8 cellular contexts compared by ENCODE assay signal in the genomic region with DNA sequence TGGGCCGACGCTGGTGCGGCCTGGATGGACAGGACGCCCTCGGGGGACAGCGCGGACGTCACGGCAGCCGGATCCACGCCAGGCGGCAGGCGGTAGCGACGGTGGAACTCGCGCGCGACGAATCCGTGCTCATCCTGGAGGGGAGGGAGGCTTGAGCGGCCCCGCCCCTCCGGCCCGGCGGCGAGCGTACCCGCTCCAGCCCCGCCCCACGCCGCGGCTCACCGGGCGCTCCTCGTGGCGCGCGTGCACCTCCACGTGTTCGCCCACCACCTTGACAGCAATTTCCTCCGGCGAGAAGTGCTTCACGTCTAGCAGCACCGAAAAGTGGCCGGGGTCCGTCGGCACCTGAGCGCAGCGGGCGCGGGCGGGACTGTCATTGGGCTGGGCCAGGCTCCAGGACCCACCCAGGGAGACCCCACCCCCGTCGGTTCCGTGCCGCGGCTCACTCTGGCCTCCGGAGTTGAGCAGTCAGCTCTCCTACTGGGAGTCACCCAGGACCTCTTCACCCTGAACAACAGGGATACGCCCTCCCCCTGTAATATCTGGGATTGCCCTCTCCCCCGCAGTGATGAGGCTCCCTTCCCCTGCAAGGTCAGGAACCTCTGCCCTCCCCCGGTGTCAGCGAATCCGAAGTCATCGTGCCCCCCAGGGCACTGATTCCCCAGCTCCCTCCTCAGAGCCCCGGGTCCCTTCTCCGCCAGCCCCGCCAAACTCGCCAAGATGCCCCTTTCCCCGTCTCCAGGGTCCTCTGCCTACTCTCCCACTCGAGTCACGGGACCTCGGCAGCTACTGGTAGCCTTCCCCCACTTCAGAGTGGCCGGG. TPM values are rescaled to one million over a fixed set of nuclear protein-coding genes. Genes with fewer than 3 reads are reported as not detected.
DNase-seq lines count a peak whose midpoint lies in the region; ATAC-seq, FAIRE-seq and TF ChIP-seq lines count a peak whose summit lies in the region.

No MANE protein-coding gene starts in this region.

- peak overlapping the region; percentile 25 for H3K4me2 ChIP-seq in keratinocyte (ENCODE audit: control insufficient read depth, extremely low read depth, insufficient read depth, low read depth, low read length)

- no peaks in the 10 kb centered on the region for H3K9me1 ChIP-seq in keratinocyte (ENCODE audit: control insufficient read depth, extremely low read depth, insufficient read depth, low read length)

- peak overlapping the region; percentile 37 for H3K9ac ChIP-seq in keratinocyte (ENCODE audit: control insufficient read depth, extremely low read depth, insufficient read depth, low read length)

- H3K9me3 ChIP-seq in RWPE2 (ENCODE audit: severe bottlenecking) (no peaks in the 10 kb centered on the region), ascending aorta (no peaks in the 10 kb centered on the region), keratinocyte (ENCODE audit: control insufficient read depth, low read depth, low read length) (no peaks in the 10 kb centered on the region)

- no peak for TF ChIP-seq CTCF in RWPE2 (IDR thresholded peaks at IDR 0.05; ENCODE audit: poor library complexity, severe bottlenecking)
- no peak for TF ChIP-seq CTCF in ascending aorta (IDR thresholded peaks at IDR 0.05)
- no peak for TF ChIP-seq CTCF in keratinocyte (optimal IDR thresholded peaks at IDR 0.05 in 1 of 3, IDR thresholded peaks at IDR 0.05 in 1 of 3, conservative IDR thresholded peaks at IDR 0.05 in 1 of 3; ENCODE audit: extremely low read depth in 1 of 3, insufficient read depth in 2 of 3, low read length in 3 of 3)

- intact Hi-C loops in ascending aorta (cut with DNase I) = loop anchor here (2.0 to 5.0 kb wide), 5 partner anchors 15 to 397 kb away; a partner anchor contains a TSS

- no peaks in the 10 kb centered on the region for H3K27me3 ChIP-seq in RWPE2 (ENCODE audit: insufficient read depth, poor library complexity, severe bottlenecking)
- H3K27me3 ChIP-seq in ascending aorta = no peaks in the 10 kb centered on the region
- no peaks in the 10 kb centered on the region for H3K27me3 ChIP-seq in keratinocyte (ENCODE audit: control insufficient read depth, extremely low read depth, insufficient read depth, low read length)

- DNase-seq in RWPE2 (ENCODE audit: low spot score) (peak; percentile 61), ascending aorta (ENCODE audit: low spot score in 2 of 2) (peak; percentile 49 to 94), keratinocyte (ENCODE audit: low read depth, low spot score) (no peak), G401 (ENCODE audit: low spot score) (no peak)
- peak; percentile 57 for DNase-seq in stimulated activated CD4-positive, alpha-beta T cell treated with anti-CD3 and anti-CD28 coated beads, Interleukin-2, amount 100 ng/mL, for 4 hours (ENCODE audit: low read depth)

- no peaks in the 10 kb centered on the region for H3K4me1 ChIP-seq in RWPE2 (ENCODE audit: insufficient read depth, poor library complexity, severe bottlenecking)
- H3K4me1 ChIP-seq in ascending aorta = peaks cover 7 to 24% of the 10 kb centered on the region in 2 donors
- H3K4me1 ChIP-seq in keratinocyte (ENCODE audit: control insufficient read depth, extremely low read depth, insufficient read depth, low read length) = peaks cover 23% of the 10 kb centered on the region

- ATAC-seq in RWPE2 (ENCODE audit: low read depth) = no peak
- ATAC-seq in HG02981 (IDR thresholded peaks at IDR 0.05; ENCODE audit: unreplicated experiment) = no peak
- no peak for ATAC-seq in HG02884 (IDR thresholded peaks at IDR 0.05; ENCODE audit: unreplicated experiment)
- no peak for ATAC-seq in HG02840 (IDR thresholded peaks at IDR 0.05; ENCODE audit: low FRiP score, unreplicated experiment)

- peaks cover 19% of the 10 kb centered on the region for H3K36me3 ChIP-seq in RWPE2 (ENCODE audit: low read depth)
- H3K36me3 ChIP-seq in ascending aorta = peaks cover 22 to 24% of the 10 kb centered on the region in 2 donors
- H3K36me3 ChIP-seq in keratinocyte (ENCODE audit: control insufficient read depth in 2 of 2, extremely low read depth in 1 of 2, insufficient read depth in 2 of 2, low read length in 2 of 2) = peaks cover 18 to 19% of the 10 kb centered on the region in 2 experiments

- no peaks in the 10 kb centered on the region for H4K20me1 ChIP-seq in keratinocyte (ENCODE audit: control insufficient read depth, extremely low read depth, insufficient read depth, low read length)

- no peak for FAIRE-seq in keratinocyte (lab: Jason Lieb, UNC)

- no peak overlapping the region for H3K4me3 ChIP-seq in RWPE2 (ENCODE audit: severe bottlenecking)
- peak overlapping the region; percentile 53 to 85 for H3K4me3 ChIP-seq in ascending aorta
- no peak overlapping the region for H3K4me3 ChIP-seq in keratinocyte (ENCODE audit: control insufficient read depth in 2 of 3, extremely low read depth in 1 of 3, insufficient read depth in 2 of 3, low read depth in 1 of 3, low read length in 3 of 3)

- dilution Hi-C loops in keratinocyte (cut with MboI; ENCODE audit: extremely low pct_ligation_motif_present, low sequenced_read_pairs) = no loop called here

- H3K27ac ChIP-seq in RWPE2 (ENCODE audit: poor library complexity, severe bottlenecking) (no peak overlapping the region), ascending aorta (peak overlapping the region; percentile 99), keratinocyte (ENCODE audit: control insufficient read depth, insufficient read depth, low read length) (no peak overlapping the region)

- H2AFZ ChIP-seq in keratinocyte (ENCODE audit: control insufficient read depth, low read length) = no peak overlapping the region

- in situ Hi-C loops in G401 (cut with HindIII; ENCODE audit: low sequenced_read_pairs) = no loop called here

- H3K79me2 ChIP-seq in keratinocyte (ENCODE audit: control insufficient read depth, insufficient read depth, low read length) = peaks cover 19% of the 10 kb centered on the region

RNA-seq across cellular contexts. Expression of a gene that starts 1.1 kb away (rescaled TPM):
- 265 TPM for total RNA-seq in ascending aorta
- polyA plus RNA-seq in keratinocyte = not detected in 3 replicates
- polyA plus RNA-seq in keratinocyte (2011; ENCODE audit: low read depth) = not detected
- not detected in 2 replicates for polyA plus RNA-seq in keratinocyte (2011; cell fraction: cytosol; rRNA removed)
- polyA plus RNA-seq in keratinocyte (2011; cell fraction: nucleus; rRNA removed) = not detected in 2 replicates
- polyA plus RNA-seq in keratinocyte (2012; ENCODE audit: low replicate concordance) = 0.07 and 0.17 TPM in 2 replicates
- polyA minus RNA-seq in keratinocyte = 0.20 TPM in 1 of 3 replicates, not detected in the others
- not detected for polyA minus RNA-seq in keratinocyte (2011; cell fraction: cytosol; rRNA and poly(A)+ RNA removed)
- not detected in 2 replicates for polyA minus RNA-seq in keratinocyte (2011; cell fraction: nucleus; rRNA and poly(A)+ RNA removed)
- not detected in 2 replicates for total RNA-seq in G401 (2014; rRNA removed; shearing (Covaris generic))

RNA-seq across cellular contexts. Expression of a gene that starts 2.2 kb away (rescaled TPM):
- 6.5 TPM for total RNA-seq in ascending aorta
- 5.3 to 15.5 TPM (median 5.5 TPM) in 3 replicates for polyA plus RNA-seq in keratinocyte
- 2.6 TPM for polyA plus RNA-seq in keratinocyte (2011; ENCODE audit: low read depth)
- 8.2 and 9.5 TPM in 2 replicates for polyA plus RNA-seq in keratinocyte (2011; cell fraction: cytosol; rRNA removed)
- 41.6 and 58.7 TPM in 2 replicates for polyA plus RNA-seq in keratinocyte (2011; cell fraction: nucleus; rRNA removed)
- 12.7 and 13.6 TPM in 2 replicates for polyA plus RNA-seq in keratinocyte (2012; ENCODE audit: low replicate concordance)
- 14.6 to 79.7 TPM (median 16.3 TPM) in 3 replicates for polyA minus RNA-seq in keratinocyte
- 12.1 TPM for polyA minus RNA-seq in keratinocyte (2011; cell fraction: cytosol; rRNA and poly(A)+ RNA removed)
- 9.4 and 24.8 TPM in 2 replicates for polyA minus RNA-seq in keratinocyte (2011; cell fraction: nucleus; rRNA and poly(A)+ RNA removed)
- 7.9 and 11.9 TPM in 2 replicates for total RNA-seq in G401 (2014; rRNA removed; shearing (Covaris generic))

RNA-seq across cellular contexts. Expression of a gene that starts 7.4 kb away (rescaled TPM):
- total RNA-seq in ascending aorta = 29.9 TPM
- 6.7 to 11.8 TPM (median 9.2 TPM) in 3 replicates for polyA plus RNA-seq in keratinocyte
- polyA plus RNA-seq in keratinocyte (2011; ENCODE audit: low read depth) = 6.4 TPM
- 6.7 and 11.7 TPM in 2 replicates for polyA plus RNA-seq in keratinocyte (2011; cell fraction: cytosol; rRNA removed)
- polyA plus RNA-seq in keratinocyte (2011; cell fraction: nucleus; rRNA removed) = 29.9 and 31.0 TPM in 2 replicates
- 14.0 and 15.0 TPM in 2 replicates for polyA plus RNA-seq in keratinocyte (2012; ENCODE audit: low replicate concordance)
- 4.1 to 11.4 TPM (median 9.2 TPM) in 3 replicates for polyA minus RNA-seq in keratinocyte
- 40.7 TPM for polyA minus RNA-seq in keratinocyte (2011; cell fraction: cytosol; rRNA and poly(A)+ RNA removed)
- polyA minus RNA-seq in keratinocyte (2011; cell fraction: nucleus; rRNA and poly(A)+ RNA removed) = 7.9 and 8.4 TPM in 2 replicates
- 0.80 and 9.2 TPM in 2 replicates for total RNA-seq in G401 (2014; rRNA removed; shearing (Covaris generic))

RNA-seq across cellular contexts. Expression of a gene that starts 10.3 kb away (rescaled TPM):
- 110 TPM for total RNA-seq in ascending aorta
- 36.2 to 53.8 TPM (median 49.7 TPM) in 3 replicates for polyA plus RNA-seq in keratinocyte
- 3.1 TPM for polyA plus RNA-seq in keratinocyte (2011; ENCODE audit: low read depth)
- polyA plus RNA-seq in keratinocyte (2011; cell fraction: cytosol; rRNA removed) = 49.4 and 58.2 TPM in 2 replicates
- polyA plus RNA-seq in keratinocyte (2011; cell fraction: nucleus; rRNA removed) = 36.8 and 56.0 TPM in 2 replicates
- polyA plus RNA-seq in keratinocyte (2012; ENCODE audit: low replicate concordance) = 70.6 and 72.7 TPM in 2 replicates
- polyA minus RNA-seq in keratinocyte = 33.1 to 60.8 TPM (median 41.5 TPM) in 3 replicates
- polyA minus RNA-seq in keratinocyte (2011; cell fraction: cytosol; rRNA and poly(A)+ RNA removed) = 14.2 TPM
- 13.9 and 15.4 TPM in 2 replicates for polyA minus RNA-seq in keratinocyte (2011; cell fraction: nucleus; rRNA and poly(A)+ RNA removed)
- total RNA-seq in G401 (2014; rRNA removed; shearing (Covaris generic)) = 63.1 and 65.0 TPM in 2 replicates

RNA-seq across cellular contexts. Expression of a gene that starts 10.5 kb away (rescaled TPM):
- not detected for total RNA-seq in ascending aorta
- 8.9 to 14.7 TPM (median 11.4 TPM) in 3 replicates for polyA plus RNA-seq in keratinocyte
- 1.8 TPM for polyA plus RNA-seq in keratinocyte (2011; ENCODE audit: low read depth)
- polyA plus RNA-seq in keratinocyte (2011; cell fraction: cytosol; rRNA removed) = 6.4 and 10.2 TPM in 2 replicates
- 27.2 and 32.1 TPM in 2 replicates for polyA plus RNA-seq in keratinocyte (2011; cell fraction: nucleus; rRNA removed)
- 9.0 and 12.1 TPM in 2 replicates for polyA plus RNA-seq in keratinocyte (2012; ENCODE audit: low replicate concordance)
- 4.3 to 8.7 TPM (median 8.3 TPM) in 3 replicates for polyA minus RNA-seq in keratinocyte
- polyA minus RNA-seq in keratinocyte (2011; cell fraction: cytosol; rRNA and poly(A)+ RNA removed) = 3.5 TPM
- polyA minus RNA-seq in keratinocyte (2011; cell fraction: nucleus; rRNA and poly(A)+ RNA removed) = 3.8 and 4.7 TPM in 2 replicates
- total RNA-seq in G401 (2014; rRNA removed; shearing (Covaris generic)) = 6.3 and 44.4 TPM in 2 replicates

Comparison
In these comparisons a context has a peak if more than half of its experiments do, and no peak if none do; other contexts are left out.
1. DNase-seq: peak in RWPE2 (single experiment), ascending aorta (2 of 2) and stimulated activated CD4-positive, alpha-beta T cell treated with anti-CD3 and anti-CD28 coated beads, Interleukin-2, amount 100 ng/mL, for 4 hours (single experiment); none in keratinocyte (single experiment) and G401 (single experiment).
2. H3K27ac ChIP-seq: peak in ascending aorta (2 of 2); none in RWPE2 (single experiment) and keratinocyte (single experiment).
3. H3K4me3 ChIP-seq: peak in ascending aorta (2 of 2); none in RWPE2 (single experiment) and keratinocyte (0 of 3).
4. RNA of a gene that starts 1.1 kb away (total RNA-seq): 265 TPM in ascending aorta (single experiment); not detected in G401; every median in the first group is over 100 times any median in the second.